14 cellular contexts compared by ENCODE assay signal in genomic region chr18:24204904-24205303, GRCh38.
DNase-seq lines count a peak whose midpoint lies in the region; ATAC-seq lines count a peak whose summit lies in the region.
"Had no signal": no experiment of that assay in that cellular context is flagged by ENCODE, and none has a peak within 500 bp of the region (broad histone marks: within the 10 kb centered on the region; RNA-seq: fewer than 3 reads in every experiment).

No MANE protein-coding gene starts in this region.

- DNase-seq in D341Med (ENCODE audit: low spot score) (peak; percentile 51), NCI-H82 treated with DMSO at 0.1 percent for 48 hours (lab: John Stamatoyannopoulos, UW; ENCODE audit: unreplicated experiment) (peak; percentile 91), renal cortical epithelial cell (ENCODE audit: low read depth) (peak; percentile 37), dermis blood vessel endothelial cell (no peak)
- DNase-seq in stimulated activated CD4-positive, alpha-beta T cell treated with anti-CD3 and anti-CD28 coated beads, Interleukin-2, amount 100 ng/mL, for 48 hours = no peak
- DNase-seq: Caco-2; CD8-positive, alpha-beta memory T cell; DMS 273 treated with DMSO at 0.1 percent for 48 hours; GM23248; H7 had no signal

- no peak for ATAC-seq in HG02973 (IDR thresholded peaks at IDR 0.05; ENCODE audit: unreplicated experiment)
- ATAC-seq in HG03520 (IDR thresholded peaks at IDR 0.05; ENCODE audit: unreplicated experiment) = no peak

- H3K27ac ChIP-seq in cingulate gyrus (ENCODE audit: low read depth, low read length) = peak overlapping the region; percentile 42
- H3K27ac ChIP-seq: 22Rv1, GM23248 had no signal

Comparison
In these comparisons a context has a peak if more than half of its experiments do, and no peak if none do; other contexts are left out.
1. DNase-seq: peak in D341Med (single experiment), NCI-H82 treated with DMSO at 0.1 percent for 48 hours (single experiment) and renal cortical epithelial cell (single experiment); none in stimulated activated CD4-positive, alpha-beta T cell treated with anti-CD3 and anti-CD28 coated beads, Interleukin-2, amount 100 ng/mL, for 48 hours (0 of 2) and dermis blood vessel endothelial cell (single experiment).